ENCODE assay signal across 18 cellular contexts in the genomic region with DNA sequence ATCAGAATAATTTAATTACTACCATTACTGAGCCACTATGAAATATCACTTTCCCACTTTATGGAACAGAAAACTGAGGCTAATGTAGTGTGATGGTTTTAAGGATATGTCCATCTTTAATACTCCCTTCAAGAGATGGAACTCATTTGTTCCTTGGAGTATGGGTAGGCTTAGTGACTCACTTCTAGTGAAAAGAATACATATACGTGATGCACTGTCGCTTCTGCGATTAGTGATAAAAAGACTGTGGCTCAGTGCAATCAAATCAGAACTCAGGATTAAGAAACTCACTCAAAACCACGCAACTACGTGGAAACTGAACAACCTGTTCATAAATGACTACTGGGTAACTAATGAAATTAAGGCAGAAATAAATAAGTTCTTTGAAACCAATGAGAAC.
DNase-seq lines count a peak whose midpoint lies in the region; ATAC-seq lines count a peak whose summit lies in the region.
"Had no signal": no experiment of that assay in that cellular context is flagged by ENCODE, and none has a peak within 500 bp of the region (broad histone marks: within the 10 kb centered on the region; RNA-seq: fewer than 3 reads in every experiment).

No MANE protein-coding gene starts in this region.

- H3K4me1 Mint-ChIP-seq in activated CD4-positive, alpha-beta T cell treated with anti-CD3 and anti-CD28 coated beads for 36 hours: peaks cover 9% of the 10 kb centered on the region
- H3K4me1 Mint-ChIP-seq in activated T-helper 17 cell treated with anti-CD3 and anti-CD28 coated beads, Interleukin-2, amount 50 U/mL, for 72 hours: peaks cover 15% of the 10 kb centered on the region
- H3K4me1 Mint-ChIP-seq in stimulated activated effector memory CD8-positive, alpha-beta T cell treated with anti-CD3 and anti-CD28 coated beads, Interleukin-12 subunit alpha, Interleukin-12 subunit beta, amount 100 ng/mL, for 72 hours: peaks cover 27% of the 10 kb centered on the region

- CTCF ChIA-PET in activated CD4-positive, alpha-beta T cell treated with anti-CD3 and anti-CD28 coated beads for 36 hours (lab: Charles Lee): no interaction called here

- POLR2A ChIA-PET in activated CD4-positive, alpha-beta T cell treated with anti-CD3 and anti-CD28 coated beads for 36 hours (lab: Charles Lee): no interaction called here

- DNase-seq in activated CD4-positive, alpha-beta T cell treated with anti-CD3 and anti-CD28 coated beads for 36 hours: peak; percentile 18
- DNase-seq in activated CD4-positive, alpha-beta T cell treated with anti-CD3 and anti-CD28 coated beads, Interleukin-2, amount 50 U/mL, for 1 hour: no peak
- DNase-seq in activated naive CD4-positive, alpha-beta T cell treated with anti-CD3 and anti-CD28 coated beads, Interleukin-2, amount 50 U/mL, for 72 hours (ENCODE audit: low spot score in 2 of 2): no peak
- DNase-seq in activated naive CD4-positive, alpha-beta T cell treated with anti-CD3 and anti-CD28 coated beads, Interleukin-2, amount 50 U/mL, for 16 hours: no peak
- DNase-seq in stimulated activated effector memory CD8-positive, alpha-beta T cell treated with anti-CD3 and anti-CD28 coated beads, Interleukin-12 subunit alpha, Interleukin-12 subunit beta, amount 100 ng/mL, for 72 hours (ENCODE audit: low spot score in 2 of 2): no peak
- DNase-seq: AML-193; CD4-positive, alpha-beta T cell; DMS153; DMS79; GDM1; H7 had no signal

- peak; percentile 85 for ATAC-seq in activated CD4-positive, alpha-beta T cell treated with anti-CD3 and anti-CD28 coated beads for 36 hours
- peak; percentile 59 to 79 for ATAC-seq in activated naive CD4-positive, alpha-beta T cell treated with anti-CD3 and anti-CD28 coated beads, Interleukin-2, amount 50 U/mL, for 72 hours
- peak; percentile 93 for ATAC-seq in activated T-helper 17 cell treated with anti-CD3 and anti-CD28 coated beads, Interleukin-2, amount 50 U/mL, for 72 hours (replicated peaks)
- ATAC-seq in stimulated activated effector memory CD8-positive, alpha-beta T cell treated with anti-CD3 and anti-CD28 coated beads, Interleukin-12 subunit alpha, Interleukin-12 subunit beta, amount 100 ng/mL, for 72 hours: peak; percentile 88
- no peak for ATAC-seq in HG03354 (IDR thresholded peaks at IDR 0.05; ENCODE audit: poor library complexity, severe bottlenecking, unreplicated experiment)
- no peak for ATAC-seq in HG03457 (IDR thresholded peaks at IDR 0.05; ENCODE audit: unreplicated experiment)
- ATAC-seq: A549, GM23338, HCT116 had no signal

- peak overlapping the region; percentile 63 for H3K27ac Mint-ChIP-seq in activated CD4-positive, alpha-beta T cell treated with anti-CD3 and anti-CD28 coated beads for 36 hours
- H3K27ac Mint-ChIP-seq in activated naive CD4-positive, alpha-beta T cell treated with anti-CD3 and anti-CD28 coated beads, Interleukin-2, amount 50 U/mL, for 72 hours: no peak overlapping the region
- H3K27ac Mint-ChIP-seq in activated T-helper 17 cell treated with anti-CD3 and anti-CD28 coated beads, Interleukin-2, amount 50 U/mL, for 72 hours: peak overlapping the region; percentile 78
- peak overlapping the region; percentile 66 for H3K27ac Mint-ChIP-seq in stimulated activated effector memory CD8-positive, alpha-beta T cell treated with anti-CD3 and anti-CD28 coated beads, Interleukin-12 subunit alpha, Interleukin-12 subunit beta, amount 100 ng/mL, for 72 hours
- H3K27ac Mint-ChIP-seq: CD4-positive, alpha-beta T cell; HFFc6 had no signal

- intact Hi-C loops in activated CD4-positive, alpha-beta T cell treated with anti-CD3 and anti-CD28 coated beads for 36 hours (cut with DNase I, micrococcal nuclease): no loop called here

- H3K36me3 Mint-ChIP-seq in activated CD4-positive, alpha-beta T cell treated with anti-CD3 and anti-CD28 coated beads for 36 hours (ENCODE audit: low read depth): peaks cover 52% of the 10 kb centered on the region
- peaks cover 12 to 61% of the 10 kb centered on the region in 2 donors for H3K36me3 Mint-ChIP-seq in activated naive CD4-positive, alpha-beta T cell treated with anti-CD3 and anti-CD28 coated beads, Interleukin-2, amount 50 U/mL, for 72 hours
- peaks cover 31% of the 10 kb centered on the region for H3K36me3 Mint-ChIP-seq in activated T-helper 17 cell treated with anti-CD3 and anti-CD28 coated beads, Interleukin-2, amount 50 U/mL, for 72 hours (ENCODE audit: low read depth)
- no peaks in the 10 kb centered on the region for H3K36me3 Mint-ChIP-seq in stimulated activated effector memory CD8-positive, alpha-beta T cell treated with anti-CD3 and anti-CD28 coated beads, Interleukin-12 subunit alpha, Interleukin-12 subunit beta, amount 100 ng/mL, for 72 hours

- H3K27me3 Mint-ChIP-seq in activated CD4-positive, alpha-beta T cell treated with anti-CD3 and anti-CD28 coated beads for 36 hours: no peaks in the 10 kb centered on the region
- no peaks in the 10 kb centered on the region for H3K27me3 Mint-ChIP-seq in activated T-helper 17 cell treated with anti-CD3 and anti-CD28 coated beads, Interleukin-2, amount 50 U/mL, for 72 hours
- H3K27me3 Mint-ChIP-seq: CD4-positive, alpha-beta T cell had no signal

- peaks cover 8% of the 10 kb centered on the region for H3K9me3 Mint-ChIP-seq in activated CD4-positive, alpha-beta T cell treated with anti-CD3 and anti-CD28 coated beads for 36 hours (ENCODE audit: low read depth)
- H3K9me3 Mint-ChIP-seq in activated naive CD4-positive, alpha-beta T cell treated with anti-CD3 and anti-CD28 coated beads, Interleukin-2, amount 50 U/mL, for 72 hours: peaks cover 7 to 9% of the 10 kb centered on the region in 2 donors
- H3K9me3 Mint-ChIP-seq in activated T-helper 17 cell treated with anti-CD3 and anti-CD28 coated beads, Interleukin-2, amount 50 U/mL, for 72 hours: peaks cover 5% of the 10 kb centered on the region
- peaks cover 8% of the 10 kb centered on the region for H3K9me3 Mint-ChIP-seq in stimulated activated effector memory CD8-positive, alpha-beta T cell treated with anti-CD3 and anti-CD28 coated beads, Interleukin-12 subunit alpha, Interleukin-12 subunit beta, amount 100 ng/mL, for 72 hours
- H3K9me3 Mint-ChIP-seq: HFFc6 had no signal

- no peak overlapping the region for H3K4me3 Mint-ChIP-seq in activated CD4-positive, alpha-beta T cell treated with anti-CD3 and anti-CD28 coated beads for 36 hours
- peak overlapping the region; percentile 19 for H3K4me3 Mint-ChIP-seq in activated T-helper 17 cell treated with anti-CD3 and anti-CD28 coated beads, Interleukin-2, amount 50 U/mL, for 72 hours
- no peak overlapping the region for H3K4me3 Mint-ChIP-seq in stimulated activated effector memory CD8-positive, alpha-beta T cell treated with anti-CD3 and anti-CD28 coated beads, Interleukin-12 subunit alpha, Interleukin-12 subunit beta, amount 100 ng/mL, for 72 hours
- H3K4me3 Mint-ChIP-seq: CD4-positive, alpha-beta T cell; GM23338; HFFc6 had no signal

Comparison
In these comparisons a context has a peak if more than half of its experiments do, and no peak if none do; other contexts are left out.
1. ATAC-seq: peak in activated CD4-positive, alpha-beta T cell treated with anti-CD3 and anti-CD28 coated beads for 36 hours (single experiment), activated naive CD4-positive, alpha-beta T cell treated with anti-CD3 and anti-CD28 coated beads, Interleukin-2, amount 50 U/mL, for 72 hours (2 of 2), activated T-helper 17 cell treated with anti-CD3 and anti-CD28 coated beads, Interleukin-2, amount 50 U/mL, for 72 hours (single experiment) and stimulated activated effector memory CD8-positive, alpha-beta T cell treated with anti-CD3 and anti-CD28 coated beads, Interleukin-12 subunit alpha, Interleukin-12 subunit beta, amount 100 ng/mL, for 72 hours (single experiment); none in HG03354 (single experiment) and HG03457 (single experiment).
2. H3K27ac Mint-ChIP-seq: peak in activated CD4-positive, alpha-beta T cell treated with anti-CD3 and anti-CD28 coated beads for 36 hours (single experiment), activated T-helper 17 cell treated with anti-CD3 and anti-CD28 coated beads, Interleukin-2, amount 50 U/mL, for 72 hours (single experiment) and stimulated activated effector memory CD8-positive, alpha-beta T cell treated with anti-CD3 and anti-CD28 coated beads, Interleukin-12 subunit alpha, Interleukin-12 subunit beta, amount 100 ng/mL, for 72 hours (single experiment); none in activated naive CD4-positive, alpha-beta T cell treated with anti-CD3 and anti-CD28 coated beads, Interleukin-2, amount 50 U/mL, for 72 hours (0 of 2).